12 cellular contexts compared by ENCODE assay signal in genomic region chr2:240685771-240686371, GRCh38. TPM values are rescaled to one million over a fixed set of nuclear protein-coding genes. Genes with fewer than 3 reads are reported as not detected.
DNase-seq lines count a peak whose midpoint lies in the region; ATAC-seq lines count a peak whose summit lies in the region.
"Had no signal": no experiment of that assay in that cellular context is flagged by ENCODE, and none has a peak within 500 bp of the region (broad histone marks: within the 10 kb centered on the region; RNA-seq: fewer than 3 reads in every experiment).

No MANE protein-coding gene starts in this region.

- H3K4me1 Mint-ChIP-seq in immature natural killer cell: peaks cover 15 to 21% of the 10 kb centered on the region in 2 donors

- DNase-seq in AG08396 (ENCODE audit: low spot score) (peak; percentile 16), ELF-1 (ENCODE audit: low read depth, low spot score) (peak; percentile 86), NCI-H510A treated with DMSO at 0.1 percent for 48 hours (lab: John Stamatoyannopoulos, UW) (peak; percentile 78), immature natural killer cell (peak in 2 of 3 donors; percentile 27 to 32), A172 (ENCODE audit: low spot score) (no peak), T1000 (lab: John Stamatoyannopoulos, UW) (no peak)
- no peak for DNase-seq in activated effector memory CD4-positive, alpha-beta T cell treated with Interleukin-2 at 50 U/mL for 16 hours
- DNase-seq: esophagus squamous epithelium had no signal

- H3K36me3 Mint-ChIP-seq in immature natural killer cell: no peaks in the 10 kb centered on the region
- H3K36me3 Mint-ChIP-seq: CD14-positive monocyte had no signal

- H3K9me3 Mint-ChIP-seq in immature natural killer cell: no peaks in the 10 kb centered on the region
- H3K9me3 Mint-ChIP-seq: CD14-positive monocyte had no signal

- peak overlapping the region in 4 of 6 donors; percentile 18 to 68 (median 50) for H3K27ac Mint-ChIP-seq in immature natural killer cell

- peaks cover 0 to 2% (median 0%) of the 10 kb centered on the region in 3 donors for H3K27me3 Mint-ChIP-seq in immature natural killer cell (ENCODE audit: low read depth in 3 of 3)

- peak overlapping the region in 4 of 5 donors; percentile 23 to 69 (median 46) for H3K4me3 Mint-ChIP-seq in immature natural killer cell
- H3K4me3 Mint-ChIP-seq: CD14-positive monocyte had no signal

- no peak for ATAC-seq in GM18511 (IDR thresholded peaks at IDR 0.05; ENCODE audit: unreplicated experiment)

RNA-seq across cellular contexts. Expression of gene AQP12B, which starts 3.2 kb away (rescaled TPM):
- not detected for polyA plus RNA-seq in immature natural killer cell
- total RNA-seq in A172 (2014; rRNA removed; shearing (Covaris generic)): not detected in 2 replicates
- total RNA-seq: esophagus squamous epithelium, MCF 10A, RPMI7951 had no signal
- polyA plus RNA-seq: CD14-positive monocyte had no signal

RNA-seq across cellular contexts. Expression of gene AQP12A, which starts 5.8 kb away (rescaled TPM):
- polyA plus RNA-seq in immature natural killer cell: not detected
- not detected in 2 replicates for total RNA-seq in A172 (2014; rRNA removed; shearing (Covaris generic))
- total RNA-seq: esophagus squamous epithelium, MCF 10A, RPMI7951 had no signal
- polyA plus RNA-seq: CD14-positive monocyte had no signal

Comparison
In these comparisons a context has a peak if more than half of its experiments do, and no peak if none do; other contexts are left out.
1. DNase-seq: peak in AG08396 (single experiment), ELF-1 (single experiment), NCI-H510A treated with DMSO at 0.1 percent for 48 hours (single experiment) and immature natural killer cell (2 of 3); none in A172 (single experiment), activated effector memory CD4-positive, alpha-beta T cell treated with Interleukin-2 at 50 U/mL for 16 hours (single experiment) and T1000 (single experiment).